34 cellular contexts compared by ENCODE assay signal in the genomic region with DNA sequence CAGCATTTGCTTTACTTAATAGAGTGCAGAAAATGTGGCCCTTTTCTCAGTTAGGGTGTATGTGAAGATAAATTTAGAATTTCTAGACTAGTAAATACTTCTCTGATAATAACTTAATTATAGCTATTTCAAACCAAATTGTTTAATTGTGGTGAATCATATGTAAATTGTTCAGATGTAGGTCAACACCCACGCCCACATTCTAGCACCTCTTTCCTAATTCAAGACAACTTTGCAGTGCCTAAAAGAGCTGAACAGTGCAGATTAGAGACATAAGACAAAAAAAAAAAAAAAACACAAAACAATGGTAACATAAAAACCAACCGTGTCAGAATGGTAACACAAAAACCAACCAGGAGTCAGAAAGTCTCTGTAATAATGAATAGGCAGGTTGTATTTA.
"Had no signal": no experiment of that assay in that cellular context is flagged by ENCODE, and none has a peak within 500 bp of the region (broad histone marks: within the 10 kb centered on the region; RNA-seq: fewer than 3 reads in every experiment).

No MANE protein-coding gene starts in this region.

- DNase-seq: Karpas-422, Kasumi-1, MG63, MM.1S, MV-4-11, NCI-H1048, NCI-H1092, NCI-H1092 treated with DMSO at 0.1 percent for 48 hours, NCI-H1105 treated with DMSO at 0.1 percent for 48 hours, NCI-H1417, NCI-H1417 treated with DMSO at 0.1 percent for 48 hours, NCI-H1436, NCI-H1436 treated with DMSO at 0.1 percent for 48 hours, NCI-H146, NCI-H1694, NCI-H1694 treated with DMSO at 0.1 percent for 48 hours, NCI-H187, NCI-H187 treated with DMSO at 0.1 percent for 48 hours, NCI-H1930, NCI-H2029, NCI-H2029 treated with DMSO at 0.1 percent for 48 hours, NCI-H2081, NCI-H2081 treated with DMSO at 0.1 percent for 48 hours, NCI-H2107, NCI-H2171, NCI-H2171 treated with DMSO at 0.1 percent for 48 hours, NCI-H2227 treated with DMSO at 0.1 percent for 48 hours, NCI-H226, NCI-H345, NCI-H446, NCI-H446 treated with DMSO at 0.1 percent for 48 hours, NCI-H510A, NCI-H510A treated with DMSO at 0.1 percent for 48 hours had no signal

- H3K4me2 ChIP-seq: KMS-11 had no signal

- H3K9ac ChIP-seq: KMS-11 had no signal

- H3K4me3 ChIP-seq: MG63 had no signal

- H3K27ac ChIP-seq: KMS-11 had no signal

- H3K27me3 ChIP-seq: MG63 had no signal
